Comparison of ENCODE assay signal across 18 cellular contexts in genomic region chr2:96809951-96810782, GRCh38. TPM values are rescaled to one million over a fixed set of nuclear protein-coding genes. Genes with fewer than 3 reads are reported as not detected.
DNase-seq lines count a peak whose midpoint lies in the region; ATAC-seq and TF ChIP-seq lines count a peak whose summit lies in the region.
"Had no signal": no experiment of that assay in that cellular context is flagged by ENCODE, and none has a peak within 500 bp of the region (broad histone marks: within the 10 kb centered on the region; RNA-seq: fewer than 3 reads in every experiment).

No MANE protein-coding gene starts in this region.

- TF ChIP-seq CTCF in SK-N-SH (IDR thresholded peaks at IDR 0.05): no peak
- TF ChIP-seq CTCF in osteoblast (IDR thresholded peaks at IDR 0.05; ENCODE audit: extremely low read depth, low read depth, low read length): no peak

- H3K36me3 ChIP-seq in SK-N-SH (replicated peaks in 1 of 2; ENCODE audit: control insufficient read depth in 1 of 2, insufficient read depth in 2 of 2, low read length in 1 of 2) (peaks cover 0 to 2% of the 10 kb centered on the region in 2 experiments), osteoblast (ENCODE audit: insufficient read depth, low read length) (no peaks in the 10 kb centered on the region)

- 79% methylated on average over 10 of the region's 12 CpGs for WGBS in SK-N-SH (ENCODE audit: low lambda C conversion rate)

- H4K20me1 ChIP-seq in SK-N-SH (ENCODE audit: insufficient read depth) (no peaks in the 10 kb centered on the region), osteoblast (ENCODE audit: insufficient read depth, low read length) (no peaks in the 10 kb centered on the region)
- H4K20me1 ChIP-seq: BLaER1 had no signal

- no peak for TF ChIP-seq EP300 in SK-N-SH (IDR thresholded peaks at IDR 0.05; ENCODE audit: borderline replicate concordance in 1 of 2, low read depth in 1 of 2, low read length in 1 of 2)

- H3K27ac ChIP-seq in SK-N-SH (ENCODE audit: low read depth in 2 of 2, low read length in 1 of 2) (peak overlapping the region in 1 of 2 experiments; percentile 30; a peak in 1 of 4 replicates), angular gyrus (ENCODE audit: low read depth, low read length) (peak overlapping the region; percentile 78), osteoblast (ENCODE audit: low read depth, low read length) (no peak overlapping the region)
- H3K27ac ChIP-seq: BLaER1, coronary artery, tibial artery had no signal

- POLR2A ChIA-PET in SK-N-SH (lab: Yijun Ruan, JAX): interaction anchor here (0.6 to 0.8 kb wide), 2 partner anchors 58 to 97 kb away, joined by 3 read pairs; no protein-coding TSS in a partner anchor

- no peak for DNase-seq in SK-N-SH
- peak; percentile 43 for DNase-seq in osteoblast (ENCODE audit: insufficient read length, low spot score, missing footprints)
- DNase-seq in activated CD4-positive, CD25-positive, alpha-beta regulatory T cell treated with anti-CD3 and anti-CD28 coated beads, Interleukin-2, amount 50 U/mL, for 72 hours: no peak
- DNase-seq: 8988T; activated CD4-positive, alpha-beta T cell treated with anti-CD3 and anti-CD28 coated beads, Interleukin-2, amount 50 U/mL, for 48 hours; activated T-cell treated with anti-CD3 and anti-CD28 coated beads, Interleukin-2, amount 50 U/mL, for 72 hours; KBM-7; left cardiac atrium; NCI-H2029; NCI-H446 treated with DMSO at 0.1 percent for 48 hours; RPMI8226; tibial artery had no signal

- H3K9ac ChIP-seq in SK-N-SH: no peak overlapping the region
- H3K9ac ChIP-seq: BLaER1 had no signal

- H2AFZ ChIP-seq in SK-N-SH (ENCODE audit: low read depth) (no peak overlapping the region), osteoblast (ENCODE audit: low read length) (no peak overlapping the region)

- TF ChIP-seq RAD21 in SK-N-SH (IDR thresholded peaks at IDR 0.05; ENCODE audit: low read length): no peak

- no peaks in the 10 kb centered on the region for H3K9me3 ChIP-seq in SK-N-SH
- H3K9me3 ChIP-seq in osteoblast (ENCODE audit: low read depth, low read length): no peaks in the 10 kb centered on the region
- H3K9me3 ChIP-seq: BLaER1, tibial artery had no signal

- ATAC-seq in SK-N-SH treated with all-trans-retinoic acid at 6 μM for 48 hours: no peak
- ATAC-seq in HG03469 (IDR thresholded peaks at IDR 0.05; ENCODE audit: unreplicated experiment): no peak
- ATAC-seq: activated naive CD4-positive, alpha-beta T cell treated with anti-CD3 and anti-CD28 coated beads, Interleukin-2, amount 50 U/mL, for 72 hours; activated T-cell treated with anti-CD3 and anti-CD28 coated beads, Interleukin-2, amount 50 U/mL, for 72 hours had no signal

- H3K4me3 ChIP-seq in SK-N-SH (ENCODE audit: low read depth in 2 of 2, low read length in 1 of 2) (no peak overlapping the region), osteoblast (ENCODE audit: insufficient read depth, low read length) (no peak overlapping the region)
- H3K4me3 ChIP-seq: BLaER1, coronary artery, tibial artery had no signal

- H3K79me2 ChIP-seq in SK-N-SH (ENCODE audit: insufficient read depth) (no peaks in the 10 kb centered on the region), osteoblast (ENCODE audit: insufficient read depth, low read length) (no peaks in the 10 kb centered on the region)

- H3K4me1 ChIP-seq in SK-N-SH (ENCODE audit: control insufficient read depth in 1 of 2, insufficient read depth in 2 of 2, low read depth in 1 of 2, low read length in 1 of 2) (peaks cover 0 to 12% of the 10 kb centered on the region in 2 experiments; a peak in 2 of 4 replicates), osteoblast (ENCODE audit: insufficient read depth, low read length) (peaks cover 10% of the 10 kb centered on the region)

- H3F3A ChIP-seq in SK-N-SH (replicated peaks; ENCODE audit: insufficient read depth): peaks cover 3% of the 10 kb centered on the region

- CTCF ChIA-PET in SK-N-SH (lab: Yijun Ruan, JAX): interaction anchor here (2.1 kb wide), 1 partner anchor 9 kb away, joined by 9 read pairs; no protein-coding TSS in a partner anchor

- no peaks in the 10 kb centered on the region for H3K9me2 ChIP-seq in SK-N-SH

- H3K27me3 ChIP-seq in SK-N-SH (ENCODE audit: insufficient read depth) (no peaks in the 10 kb centered on the region), osteoblast (ENCODE audit: insufficient read depth, low read length) (no peaks in the 10 kb centered on the region)
- H3K27me3 ChIP-seq: BLaER1, tibial artery had no signal

- no peak overlapping the region for H3K4me2 ChIP-seq in SK-N-SH
- H3K4me2 ChIP-seq in osteoblast (ENCODE audit: insufficient read depth, low read length): no peak overlapping the region
- H3K4me2 ChIP-seq: BLaER1 had no signal

TF ChIP-seq in SK-N-SH, 30 proteins besides CTCF, POLR2A, EP300 and RAD21:
- TF ChIP-seq GATA2 (CRISPR knock-in tag; IDR thresholded peaks at IDR 0.05) (0 out of 2 replicates have a peak, but pooled peaks have one; percentile 10), FOXM1 (IDR thresholded peaks at IDR 0.05; ENCODE audit: low read depth) (no peak), POLR2AphosphoS5 (IDR thresholded peaks at IDR 0.05; ENCODE audit: low read depth, low read length) (no peak)

TF ChIP-seq in SK-N-SH treated with all-trans-retinoic acid at 6 μM for 48 hours, 23 proteins besides CTCF, POLR2A, EP300 and RAD21 (continues in another document):
- TF ChIP-seq ZNF8 (CRISPR knock-in tag; IDR thresholded peaks at IDR 0.05) (no peak), RARB (CRISPR knock-in tag; IDR thresholded peaks at IDR 0.05) (no peak), ZNF565 (CRISPR knock-in tag; conservative IDR thresholded peaks at IDR 0.05; ENCODE audit: low read depth) (no peak), CSDC2 (CRISPR knock-in tag; IDR thresholded peaks at IDR 0.05) (no peak), TCF4 (CRISPR knock-in tag; IDR thresholded peaks at IDR 0.05; ENCODE audit: borderline replicate concordance) (no peak), ESRRG (CRISPR knock-in tag; IDR thresholded peaks at IDR 0.05) (no peak), ZFP3 (CRISPR knock-in tag; IDR thresholded peaks at IDR 0.05) (no peak), PATZ1 (CRISPR knock-in tag; IDR thresholded peaks at IDR 0.05; ENCODE audit: borderline replicate concordance) (no peak), CREB5 (CRISPR knock-in tag; IDR thresholded peaks at IDR 0.05; ENCODE audit: low read depth) (no peak), ARNTL (CRISPR knock-in tag; IDR thresholded peaks at IDR 0.05; ENCODE audit: borderline replicate concordance, low read depth) (no peak)

RNA-seq across cellular contexts. Expression of gene CNNM3, which starts 5.9 kb away (rescaled TPM):
- polyA plus RNA-seq in SK-N-SH (2012; rRNA removed): 9.3 and 14.7 TPM in 2 replicates
- 5.6 and 7.1 TPM in 2 replicates for polyA plus RNA-seq in SK-N-SH (2012; cell fraction: cytosol; rRNA removed)
- 15.2 and 18.5 TPM in 2 replicates for polyA plus RNA-seq in SK-N-SH (2012; cell fraction: nucleus; rRNA removed)
- 8.7 and 8.8 TPM in 2 replicates for total RNA-seq in osteoblast

RNA-seq across cellular contexts. Expression of gene ANKRD23, which starts 33.7 kb away (rescaled TPM):
- 3.1 and 3.8 TPM in 2 replicates for polyA plus RNA-seq in SK-N-SH (2012; rRNA removed)
- 0.62 and 1.2 TPM in 2 replicates for polyA plus RNA-seq in SK-N-SH (2012; cell fraction: cytosol; rRNA removed)
- polyA plus RNA-seq in SK-N-SH (2012; cell fraction: nucleus; rRNA removed): 20.3 and 22.2 TPM in 2 replicates
- total RNA-seq in osteoblast: 1.8 and 2.1 TPM in 2 replicates

RNA-seq across cellular contexts. Expression of gene ANKRD39, which starts 47.6 kb away (rescaled TPM):
- 11.8 and 13.4 TPM in 2 replicates for polyA plus RNA-seq in SK-N-SH (2012; rRNA removed)
- polyA plus RNA-seq in SK-N-SH (2012; cell fraction: cytosol; rRNA removed): 7.2 and 10.5 TPM in 2 replicates
- polyA plus RNA-seq in SK-N-SH (2012; cell fraction: nucleus; rRNA removed): 18.7 and 27.3 TPM in 2 replicates
- 5.1 and 5.9 TPM in 2 replicates for total RNA-seq in osteoblast

RNA-seq across cellular contexts. Expression of gene CNNM4, which starts 49.5 kb away (rescaled TPM):
- 5.5 TPM in 2 replicates for polyA plus RNA-seq in SK-N-SH (2012; rRNA removed)
- polyA plus RNA-seq in SK-N-SH (2012; cell fraction: cytosol; rRNA removed): 2.9 and 3.9 TPM in 2 replicates
- polyA plus RNA-seq in SK-N-SH (2012; cell fraction: nucleus; rRNA removed): 5.9 and 6.8 TPM in 2 replicates
- total RNA-seq in osteoblast: 5.0 and 5.1 TPM in 2 replicates

RNA-seq across cellular contexts. Expression of gene SEMA4C, which starts 59.7 kb away (rescaled TPM):
- polyA plus RNA-seq in SK-N-SH (2012; rRNA removed): 34.8 and 40.9 TPM in 2 replicates
- polyA plus RNA-seq in SK-N-SH (2012; cell fraction: cytosol; rRNA removed): 13.7 and 21.8 TPM in 2 replicates
- polyA plus RNA-seq in SK-N-SH (2012; cell fraction: nucleus; rRNA removed): 70.5 and 71.1 TPM in 2 replicates
- 28.0 and 29.7 TPM in 2 replicates for total RNA-seq in osteoblast
